Comparison of ENCODE assay signal across 26 cellular contexts in genomic region chr17:27628376-27628775, GRCh38. TPM values are rescaled to one million over a fixed set of nuclear protein-coding genes. Genes with fewer than 3 reads are reported as not detected.
"Had no signal": no experiment of that assay in that cellular context is flagged by ENCODE, and none has a peak within 500 bp of the region (broad histone marks: within the 10 kb centered on the region; RNA-seq: fewer than 3 reads in every experiment).

No MANE protein-coding gene starts in this region.

- H3K27ac ChIP-seq: cardiac muscle cell, esophagus muscularis mucosa, gastroesophageal sphincter, heart left ventricle, left ventricle myocardium inferior, suprapubic skin, transverse colon, uterus had no signal

- ATAC-seq: gastroesophageal sphincter, heart left ventricle had no signal

- DNase-seq: activated CD4-positive, alpha-beta T cell treated with anti-CD3 and anti-CD28 coated beads for 4 hours; amygdala; effector CD8-positive, alpha-beta T cell; heart left ventricle; kidney glomerular epithelial cell; left ventricle myocardium inferior; mammary epithelial cell; midbrain; nephron progenitor cell; nucleus accumbens; posterior cingulate gyrus; retina; stimulated activated CD4-positive, alpha-beta T cell treated with anti-CD3 and anti-CD28 coated beads, Interleukin-12 subunit alpha, Interleukin-12 subunit beta, amount 100 ng/mL, for 4 hours; stimulated activated CD4-positive, alpha-beta T cell treated with anti-CD3 and anti-CD28 coated beads, Interleukin-1b, Interleukin-23, amount 100 ng/mL, for 48 hours; stimulated activated CD8-positive, alpha-beta memory T cell treated with anti-CD3 and anti-CD28 coated beads, Interleukin-4, amount 100 ng/mL, for 48 hours; transverse colon; uterus had no signal

- FAIRE-seq: TTC549 had no signal

- H3K27me3 Mint-ChIP-seq: dendritic cell treated with granulocyte-macrophage colony-stimulating factor and Interleukin-4, amounts not matched to agents 40 ng/mL and 50 ng/mL, for 4 days; stimulated activated naive CD8-positive, alpha-beta T cell treated with anti-CD3 and anti-CD28 coated beads, Interleukin-15, Interleukin-2, amounts not matched to agents 100 ng/mL and 50 ng/mL, for 24 hours had no signal

- H3K27ac Mint-ChIP-seq: dendritic cell treated with granulocyte-macrophage colony-stimulating factor and Interleukin-4, amounts not matched to agents 40 ng/mL and 50 ng/mL, for 4 days; nephron progenitor cell; stimulated activated naive CD8-positive, alpha-beta T cell treated with anti-CD3 and anti-CD28 coated beads, Interleukin-15, Interleukin-2, amounts not matched to agents 100 ng/mL and 50 ng/mL, for 24 hours had no signal

- H3K4me1 ChIP-seq: uterus had no signal

- H3K4me3 ChIP-seq: cardiac muscle cell, esophagus muscularis mucosa, gastroesophageal sphincter, heart left ventricle, left ventricle myocardium inferior, suprapubic skin, transverse colon, uterus had no signal

- H3K27me3 ChIP-seq: cardiac muscle cell, esophagus muscularis mucosa, gastroesophageal sphincter, heart left ventricle, suprapubic skin, transverse colon, uterus had no signal

- H3K36me3 ChIP-seq: transverse colon, uterus had no signal

- H3K9me3 ChIP-seq: esophagus muscularis mucosa, gastroesophageal sphincter, heart left ventricle, left ventricle myocardium inferior, suprapubic skin, transverse colon, uterus had no signal

- H3K4me3 Mint-ChIP-seq: activated T-helper 1 cell treated with anti-CD3 and anti-CD28 coated beads, Interleukin-12 subunit alpha, Interleukin-12 subunit beta, Interleukin-2, Interleukin-4 antibody, amounts not matched to agents 30 ng/mL and 10 ng/mL and 1 ng/mL, durations not matched to agents 14 hours and 24 hours and 36 hours; dendritic cell treated with granulocyte-macrophage colony-stimulating factor and Interleukin-4, amounts not matched to agents 40 ng/mL and 50 ng/mL, for 4 days; nephron progenitor cell; stimulated activated naive CD8-positive, alpha-beta T cell treated with anti-CD3 and anti-CD28 coated beads, Interleukin-15, Interleukin-2, amounts not matched to agents 100 ng/mL and 50 ng/mL, for 24 hours had no signal

- H3K9me3 Mint-ChIP-seq: activated T-helper 1 cell treated with anti-CD3 and anti-CD28 coated beads, Interleukin-12 subunit alpha, Interleukin-12 subunit beta, Interleukin-2, Interleukin-4 antibody, amounts not matched to agents 30 ng/mL and 10 ng/mL and 1 ng/mL, durations not matched to agents 14 hours and 24 hours and 36 hours; dendritic cell treated with granulocyte-macrophage colony-stimulating factor and Interleukin-4, amounts not matched to agents 40 ng/mL and 50 ng/mL, for 4 days; nephron progenitor cell; stimulated activated naive CD8-positive, alpha-beta T cell treated with anti-CD3 and anti-CD28 coated beads, Interleukin-15, Interleukin-2, amounts not matched to agents 100 ng/mL and 50 ng/mL, for 24 hours had no signal

RNA-seq across cellular contexts. Expression of gene LGALS9, which starts 2.6 kb away (rescaled TPM):
- total RNA-seq: SK-MEL-5 had no signal
